Comparison of ENCODE assay signal across 8 cellular contexts in the genomic region with DNA sequence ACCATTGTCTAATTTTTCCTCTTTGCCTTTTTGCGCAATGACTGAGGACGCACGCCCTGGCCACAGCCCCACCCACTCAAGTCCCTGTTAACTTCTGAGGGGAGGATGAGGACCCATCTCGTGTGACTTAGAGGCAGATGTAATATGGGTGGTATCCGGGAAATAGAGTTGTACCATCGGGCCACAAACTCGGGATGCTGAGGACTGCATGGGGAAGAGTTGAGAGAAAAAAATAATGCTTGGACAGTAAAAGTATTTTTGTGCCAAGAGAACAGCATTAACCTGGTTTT. TPM values are rescaled to one million over a fixed set of nuclear protein-coding genes. Genes with fewer than 3 reads are reported as not detected.
DNase-seq lines count a peak whose midpoint lies in the region; ATAC-seq and TF ChIP-seq lines count a peak whose summit lies in the region.

No MANE protein-coding gene starts in this region.

- no CpG with 5 or more reads among the region's 7 CpGs for WGBS in H9 (ENCODE audit: extremely low coverage, insufficient read length, low lambda C conversion rate)

- H3K23me2 ChIP-seq in H9 (ENCODE audit: insufficient read length, low read depth, low read length, poor library complexity, severe bottlenecking) = no peaks in the 10 kb centered on the region

- H3K9me2 ChIP-seq in OCI-LY1 (ENCODE audit: low read depth, low read length) = no peaks in the 10 kb centered on the region

- no peaks in the 10 kb centered on the region for H4K20me1 ChIP-seq in H9 (ENCODE audit: control insufficient read depth, insufficient read depth, insufficient read length)
- no peaks in the 10 kb centered on the region for H4K20me1 ChIP-seq in OCI-LY1 (ENCODE audit: insufficient read depth, low read length)

- H3K79me2 ChIP-seq in H9 (ENCODE audit: insufficient read depth, low read length) = no peaks in the 10 kb centered on the region
- H3K79me2 ChIP-seq in OCI-LY1 (ENCODE audit: insufficient read depth, low read length) = peaks cover 36% of the 10 kb centered on the region

- H3K14ac ChIP-seq in H9 (ENCODE audit: insufficient read depth, low read length) = peak overlapping the region; percentile 70; the same call in 1 of the 2 replicates

- DNase-seq in H9 = no peak
- no peak for DNase-seq in epithelial cell of proximal tubule (ENCODE audit: low read depth)
- no peak for DNase-seq in gastrocnemius medialis
- DNase-seq in NCI-H524 treated with DMSO at 0.1 percent for 48 hours (lab: John Stamatoyannopoulos, UW) = no peak
- DNase-seq in EL = no peak
- no peak for DNase-seq in occipital lobe (lab: John Stamatoyannopoulos, UW)
- DNase-seq in KG1 (lab: John Stamatoyannopoulos, UW) = no peak

- H3K18ac ChIP-seq in H9 (ENCODE audit: insufficient read length, low read depth, low read length) = peak overlapping the region; percentile 67

- H2AFZ ChIP-seq in H9 (ENCODE audit: low read length) = no peak overlapping the region
- peak overlapping the region; percentile 51 for H2AFZ ChIP-seq in OCI-LY1 (ENCODE audit: low read length)

- peaks cover 5% of the 10 kb centered on the region; the same call in 1 of the 2 replicates for H3K27me3 ChIP-seq in H9 (ENCODE audit: insufficient read depth, low read length)
- H3K27me3 ChIP-seq in OCI-LY1 (ENCODE audit: insufficient read depth, low read length) = no peaks in the 10 kb centered on the region
- H3K27me3 ChIP-seq in gastrocnemius medialis = no peaks in the 10 kb centered on the region

- no peaks in the 10 kb centered on the region for H3K79me1 ChIP-seq in H9 (ENCODE audit: insufficient read depth, low read depth, low read length, poor library complexity, severe bottlenecking)

- H4K91ac ChIP-seq in H9 (ENCODE audit: insufficient read length, low read depth, low read length) = no peak overlapping the region

- H3K27ac ChIP-seq in H9 (ENCODE audit: insufficient read length, low read depth, low read length) = no peak overlapping the region
- H3K27ac ChIP-seq in OCI-LY1 (ENCODE audit: low read depth, low read length, poor library complexity, severe bottlenecking) = peak overlapping the region; percentile 64
- peak overlapping the region; percentile 95 to 98 (median 97) for H3K27ac ChIP-seq in gastrocnemius medialis

- peak overlapping the region; percentile 6 for H4K5ac ChIP-seq in H9 (ENCODE audit: insufficient read length, low read depth, low read length)

- peak overlapping the region; percentile 4 for H3K4me2 ChIP-seq in H9 (ENCODE audit: insufficient read depth, insufficient read length, low read length)
- H3K4me2 ChIP-seq in OCI-LY1 (ENCODE audit: low read length) = peak overlapping the region; percentile 65

- no peak overlapping the region for H3K56ac ChIP-seq in H9 (ENCODE audit: insufficient read length, low read depth, low read length)

- no peaks in the 10 kb centered on the region for H3K4me1 ChIP-seq in H9 (ENCODE audit: insufficient read depth, low read length)
- H3K4me1 ChIP-seq in OCI-LY1 (ENCODE audit: insufficient read depth, low read length, severe bottlenecking) = peaks cover 27% of the 10 kb centered on the region
- H3K4me1 ChIP-seq in gastrocnemius medialis = peaks cover 36 to 40% of the 10 kb centered on the region in 2 donors

- H3K4me1 Mint-ChIP-seq in H9 = peaks cover 4 to 5% of the 10 kb centered on the region in 2 experiments; a peak in 3 of 4 replicates

- H3K9ac ChIP-seq in H9 (ENCODE audit: extremely low read depth, insufficient read length, low read length) (no peak overlapping the region), OCI-LY1 (ENCODE audit: low read length) (peak overlapping the region; percentile 57)

- no peak overlapping the region for H2BK20ac ChIP-seq in H9 (ENCODE audit: low read depth, low read length, poor library complexity, severe bottlenecking)

- H2AK5ac ChIP-seq in H9 (ENCODE audit: insufficient read length, low read length) = no peak overlapping the region

- no peak overlapping the region for H3K23ac ChIP-seq in H9 (ENCODE audit: insufficient read length, low read depth, low read length)

- no peak for TF ChIP-seq POLR2A in gastrocnemius medialis (IDR thresholded peaks at IDR 0.05)

- H3T11ph ChIP-seq in H9 (ENCODE audit: low read length) = no peak overlapping the region

- H3F3A ChIP-seq in OCI-LY1 (ENCODE audit: insufficient read depth, low read length) = no peaks in the 10 kb centered on the region

- no peak for TF ChIP-seq CTCF in H9 (conservative IDR thresholded peaks at IDR 0.05)
- no peak for TF ChIP-seq CTCF in OCI-LY1 (IDR thresholded peaks at IDR 0.05; ENCODE audit: low read length)
- no peak for TF ChIP-seq CTCF in epithelial cell of proximal tubule (conservative IDR thresholded peaks at IDR 0.05; ENCODE audit: low read depth, low read length)
- TF ChIP-seq CTCF in gastrocnemius medialis (IDR thresholded peaks at IDR 0.05 in 4 of 5, conservative IDR thresholded peaks at IDR 0.05 in 1 of 5) = no peak

- H3K36me3 Mint-ChIP-seq in H9 (ENCODE audit: insufficient read depth in 1 of 3, low read depth in 3 of 3) = peaks cover 8 to 10% (median 10%) of the 10 kb centered on the region in 3 experiments

- H3K36me3 ChIP-seq in OCI-LY1 (ENCODE audit: insufficient read depth, low read length) (peaks cover 6% of the 10 kb centered on the region; the same call in 1 of the 2 replicates), gastrocnemius medialis (no peaks in the 10 kb centered on the region)

- no peak overlapping the region for H2BK12ac ChIP-seq in H9 (ENCODE audit: insufficient read length, low read depth, low read length)

- H3K4ac ChIP-seq in H9 (ENCODE audit: low read depth, low read length) = no peak overlapping the region

- no peak overlapping the region for H4K8ac ChIP-seq in H9 (replicated peaks; ENCODE audit: insufficient read length, low read depth, low read length)

- peaks cover 10 to 11% of the 10 kb centered on the region in 2 experiments for H3K9me3 Mint-ChIP-seq in H9

- in situ Hi-C loops in gastrocnemius medialis (cut with MboI; ENCODE audit: low sequenced_read_pairs in 4 of 4) = loop anchor here in 2 of 4 donors (5.0 to 10.0 kb wide), 2 partner anchors 35 to 48 kb away; a partner anchor contains a TSS

- H2BK5ac ChIP-seq in H9 (ENCODE audit: insufficient read length, low read length) = no peak overlapping the region

- peaks cover 17% of the 10 kb centered on the region for H3K27me3 Mint-ChIP-seq in H9 (ENCODE audit: low read depth)

- peak overlapping the region; percentile 100 for H3K4me3 ChIP-seq in OCI-LY1 (ENCODE audit: low read depth, low read length, poor library complexity, severe bottlenecking)
- peak overlapping the region; percentile 98 for H3K4me3 ChIP-seq in epithelial cell of proximal tubule (ENCODE audit: low read depth, low read length)
- peak overlapping the region; percentile 67 to 99 (median 90) for H3K4me3 ChIP-seq in gastrocnemius medialis

- H3K27ac Mint-ChIP-seq in H9 = no peak overlapping the region; a peak in 1 of 7 replicates

- intact Hi-C loops in gastrocnemius medialis (cut with DNase I; ENCODE audit: low total_unique reads) = loop anchor here (1.0 to 5.0 kb wide), 5 partner anchors 34 to 240 kb away; a partner anchor contains a TSS

- peak overlapping the region; percentile 99 for H3K4me3 Mint-ChIP-seq in H9

- no peaks in the 10 kb centered on the region for H3K9me3 ChIP-seq in H9 (ENCODE audit: control insufficient read depth, low read depth, low read length)
- H3K9me3 ChIP-seq in OCI-LY1 (ENCODE audit: low read length) = no peaks in the 10 kb centered on the region
- no peaks in the 10 kb centered on the region for H3K9me3 ChIP-seq in gastrocnemius medialis

- H2BK120ac ChIP-seq in H9 (ENCODE audit: low read depth, low read length, poor library complexity, severe bottlenecking) = no peak overlapping the region

- ATAC-seq in gastrocnemius medialis = peak in 1 of 2 donors; percentile 3

- H2BK15ac ChIP-seq in H9 (ENCODE audit: low read depth, low read length) = no peak overlapping the region

RNA-seq across cellular contexts. Expression of a gene that starts 0.3 kb away (rescaled TPM):
- 0.22 TPM in 1 of 2 replicates, not detected in the other for total RNA-seq in H9 (2021)
- 0.22 TPM in 1 of 2 replicates, not detected in the other for total RNA-seq in epithelial cell of proximal tubule
- 1 to 10 TPM in 1 of 4 donors, under 1 TPM in 3; 0.12 to 2.0 (median 0.62) TPM for total RNA-seq in gastrocnemius medialis
- 0.94 TPM for total RNA-seq in occipital lobe

RNA-seq across cellular contexts. Expression of a gene that starts 0.5 kb away (rescaled TPM):
- 77.6 and 81.5 TPM in 2 replicates for total RNA-seq in H9 (2021)
- total RNA-seq in epithelial cell of proximal tubule = 90.1 and 158 TPM in 2 replicates
- total RNA-seq in gastrocnemius medialis = 100 to 1,000 TPM in 2 of 4 donors, 10 to 100 TPM in 2; 76.4 to 145 (median 92.9) TPM
- 108 TPM for total RNA-seq in occipital lobe

RNA-seq across cellular contexts. Expression of a gene that starts 33.7 kb away (rescaled TPM):
- total RNA-seq in H9 (2021) = 18.1 and 19.8 TPM in 2 replicates
- total RNA-seq in epithelial cell of proximal tubule = 20.4 and 27.7 TPM in 2 replicates
- total RNA-seq in gastrocnemius medialis = 1 to 10 TPM in 3 of 4 donors, under 1 TPM in 1; 0.82 to 3.5 (median 2.2) TPM
- total RNA-seq in occipital lobe = 39.5 TPM

RNA-seq across cellular contexts. Expression of a gene that starts 34.3 kb away (rescaled TPM):
- total RNA-seq in H9 (2021) (45.3 and 47.6 TPM in 2 replicates), epithelial cell of proximal tubule (27.7 and 36.0 TPM in 2 replicates), gastrocnemius medialis (10 to 100 TPM; 18.4 to 26.8 (median 24.6) TPM), occipital lobe (17.5 TPM)

RNA-seq across cellular contexts. Expression of a gene that starts 52.3 kb away (rescaled TPM):
- total RNA-seq in H9 (2021) = 184 and 188 TPM in 2 replicates
- total RNA-seq in epithelial cell of proximal tubule = 972 and 1,336 TPM in 2 replicates
- 100 to 1,000 TPM; 170 to 327 (median 213) TPM for total RNA-seq in gastrocnemius medialis
- total RNA-seq in occipital lobe = 140 TPM
